ENCODE assay signal across 9 cellular contexts in genomic region chr1:111141803-111142202, GRCh38. TPM values are rescaled to one million over a fixed set of nuclear protein-coding genes. Genes with fewer than 3 reads are reported as not detected.
A peak's percentile ranks its signal among the peaks of the same experiment; 100 is the strongest.
DNase-seq lines count a peak whose midpoint lies in the region; ATAC-seq and TF ChIP-seq lines count a peak whose summit lies in the region.
"Had no signal": no experiment of that assay in that cellular context is flagged by ENCODE, and none has a peak within 500 bp of the region (broad histone marks: within the 10 kb centered on the region; RNA-seq: fewer than 3 reads in every experiment).

No MANE protein-coding gene starts in this region.

- H3K36me3 ChIP-seq in MG63 (peaks cover 16% of the 10 kb centered on the region), endodermal cell (ENCODE audit: control insufficient read depth, insufficient read depth, low read length) (peaks cover 13% of the 10 kb centered on the region)
- H3K36me3 ChIP-seq: prostate gland had no signal

- no peaks in the 10 kb centered on the region for H3K9me3 Mint-ChIP-seq in endodermal cell
- no peaks in the 10 kb centered on the region for H3K9me3 Mint-ChIP-seq in osteocyte (ENCODE audit: unreplicated experiment)

- 95% methylated on average over 1 of the region's 2 CpGs; no CpG with 5 or more reads in 1 of the 2 experiments for WGBS in endodermal cell (ENCODE audit: insufficient coverage in 1 of 2, insufficient read length in 1 of 2), 2 experiments

- H3K4me1 Mint-ChIP-seq in endodermal cell (peaks cover 42% of the 10 kb centered on the region), osteocyte (ENCODE audit: unreplicated experiment) (peaks cover 31% of the 10 kb centered on the region)

- H3K4me1 ChIP-seq in endodermal cell (ENCODE audit: control insufficient read depth, insufficient read depth, low read length), result no peaks in the 10 kb centered on the region

- H3K27ac ChIP-seq in endodermal cell (ENCODE audit: low read depth, low read length), result no peak overlapping the region
- H3K27ac ChIP-seq: prostate gland, RWPE1 had no signal

- peaks cover 15% of the 10 kb centered on the region for H3K36me3 Mint-ChIP-seq in endodermal cell (ENCODE audit: low read depth)
- peaks cover 6% of the 10 kb centered on the region for H3K36me3 Mint-ChIP-seq in osteocyte (ENCODE audit: unreplicated experiment)

- ATAC-seq in GM19463 (IDR thresholded peaks at IDR 0.05; ENCODE audit: unreplicated experiment) (no peak), HG02588 (IDR thresholded peaks at IDR 0.05; ENCODE audit: unreplicated experiment) (no peak), HG02678 (IDR thresholded peaks at IDR 0.05; ENCODE audit: unreplicated experiment) (no peak)

- H3K27ac Mint-ChIP-seq in endodermal cell (peak overlapping the region; percentile 84), osteocyte (ENCODE audit: unreplicated experiment) (no peak overlapping the region)

- DNase-seq in GM12864 (ENCODE audit: low read depth) (no peak), MG63 (no peak), endodermal cell (no peak), osteocyte (ENCODE audit: extremely low spot score, unreplicated experiment) (no peak)

- peak overlapping the region; percentile 91 for H3K4me3 Mint-ChIP-seq in endodermal cell
- peak overlapping the region; percentile 100 for H3K4me3 Mint-ChIP-seq in osteocyte (ENCODE audit: unreplicated experiment)

- no peaks in the 10 kb centered on the region for H3K27me3 Mint-ChIP-seq in endodermal cell (ENCODE audit: insufficient read depth)
- H3K27me3 Mint-ChIP-seq in osteocyte (ENCODE audit: unreplicated experiment), result no peaks in the 10 kb centered on the region

- H3K9me3 ChIP-seq in MG63 (no peaks in the 10 kb centered on the region), endodermal cell (ENCODE audit: control insufficient read depth, low read length) (no peaks in the 10 kb centered on the region)
- H3K9me3 ChIP-seq: prostate gland had no signal

- peak overlapping the region; percentile 71 for H3K9ac ChIP-seq in endodermal cell (ENCODE audit: extremely low read depth, low read length, poor library complexity, severe bottlenecking)

- peak overlapping the region; percentile 89 for H3K4me3 ChIP-seq in GM12864 (ENCODE audit: low read depth, low read length)
- peak overlapping the region; percentile 95 for H3K4me3 ChIP-seq in MG63
- H3K4me3 ChIP-seq in endodermal cell (ENCODE audit: low read length), result peak overlapping the region; percentile 92

- H3K27me3 ChIP-seq in MG63 (no peaks in the 10 kb centered on the region), endodermal cell (ENCODE audit: control insufficient read depth, insufficient read depth, low read length, poor library complexity, severe bottlenecking) (no peaks in the 10 kb centered on the region)

- TF ChIP-seq CTCF in GM12864 (IDR thresholded peaks at IDR 0.05; ENCODE audit: low read depth, low read length, missing control alignments) (no peak), endodermal cell (conservative IDR thresholded peaks at IDR 0.05) (no peak), osteocyte (IDR thresholded peaks at IDR 0.05) (no peak)

RNA-seq across cellular contexts. Expression of gene CEPT1, which starts 1.8 kb away (rescaled TPM):
- total RNA-seq in MG63 (2014; rRNA removed; shearing (Covaris generic); ENCODE audit: low replicate concordance), result 37.0 and 55.6 TPM in 2 replicates
- 10 to 100 TPM; 28.0 to 33.3 TPM for total RNA-seq in endodermal cell
- polyA plus RNA-seq in endodermal cell (2013, experiment 1 of 2), result 31.0 TPM
- polyA plus RNA-seq in endodermal cell (2013, experiment 2 of 2), result 24.8 TPM
- total RNA-seq in osteocyte, result 25.3 and 26.0 TPM in 2 replicates

RNA-seq across cellular contexts. Expression of gene DRAM2, which starts 1.9 kb away (rescaled TPM):
- total RNA-seq in MG63 (2014; rRNA removed; shearing (Covaris generic); ENCODE audit: low replicate concordance), result 56.9 and 73.4 TPM in 2 replicates
- total RNA-seq in endodermal cell (10 to 100 TPM; 49.7 to 64.9 TPM), osteocyte (31.1 and 33.6 TPM in 2 replicates)
- polyA plus RNA-seq in endodermal cell (2013, experiment 1 of 2), result 57.3 TPM
- polyA plus RNA-seq in endodermal cell (2013, experiment 2 of 2), result 48.4 TPM

RNA-seq across cellular contexts. Expression of gene DENND2D, which starts 58.6 kb away (rescaled TPM):
- total RNA-seq in MG63 (2014; rRNA removed; shearing (Covaris generic); ENCODE audit: low replicate concordance), result 2.6 and 4.7 TPM in 2 replicates
- total RNA-seq in endodermal cell, result 1 to 10 TPM in 1 of 2 donors, under 1 TPM in 1; 0.89 to 2.6 TPM
- polyA plus RNA-seq in endodermal cell (2013, experiment 1 of 2), result not detected
- polyA plus RNA-seq in endodermal cell (2013, experiment 2 of 2), result not detected
- not detected in 2 replicates for total RNA-seq in osteocyte
